12 cellular contexts compared by ENCODE assay signal in the genomic region with DNA sequence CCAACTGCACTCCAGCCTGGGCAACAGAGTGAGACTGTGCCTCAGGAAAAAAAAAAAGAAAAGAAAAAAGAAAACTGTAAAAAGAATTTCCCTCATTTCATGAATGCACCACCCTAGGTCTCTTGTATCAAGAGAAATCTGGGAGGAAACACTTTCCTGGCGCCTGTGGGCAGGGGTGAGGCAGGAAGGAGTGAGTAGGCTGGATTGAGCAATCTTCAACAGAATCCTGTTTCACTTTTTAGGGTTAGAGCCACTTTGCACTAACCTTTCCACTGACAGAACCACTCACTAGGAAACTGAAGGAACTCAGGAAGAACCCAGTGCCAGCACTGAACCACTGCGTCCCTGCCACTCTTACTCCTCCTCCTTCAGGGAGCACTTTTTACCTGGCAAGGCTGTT.
A peak's percentile ranks its signal among the peaks of the same experiment; 100 is the strongest.
DNase-seq lines count a peak whose midpoint lies in the region; ATAC-seq, FAIRE-seq and TF ChIP-seq lines count a peak whose summit lies in the region.
"Had no signal": no experiment of that assay in that cellular context is flagged by ENCODE, and none has a peak within 500 bp of the region (broad histone marks: within the 10 kb centered on the region; RNA-seq: fewer than 3 reads in every experiment).

No MANE protein-coding gene starts in this region.

- DNase-seq in activated T-cell treated with anti-CD3 and anti-CD28 coated beads, Interleukin-2, amount 50 U/mL, for 72 hours, result peak in 1 of 2 donors; percentile 29
- DNase-seq in activated T-cell treated with anti-CD3 and anti-CD28 coated beads for 4 hours (no peak), astrocyte (ENCODE audit: low read depth) (no peak), kidney tubule cell (ENCODE audit: low spot score) (peak; percentile 37), tibial artery (peak; percentile 78 to 87), A172 (ENCODE audit: low spot score) (no peak), amygdala (lab: John Stamatoyannopoulos, UW) (no peak), GM13977 (ENCODE audit: low spot score) (no peak)
- DNase-seq: activated naive CD4-positive, alpha-beta T cell treated with anti-CD3 and anti-CD28 coated beads, Interleukin-2, amount 10 ng/mL, durations not matched to agents 7 days and 5 days; kidney; NCI-H1436 had no signal

- H3K36me3 Mint-ChIP-seq in activated T-cell treated with anti-CD3 and anti-CD28 coated beads, Interleukin-2, amount 50 U/mL, for 72 hours (ENCODE audit: insufficient read depth in 2 of 2), result peaks cover 0 to 6% of the 10 kb centered on the region in 2 donors
- no peaks in the 10 kb centered on the region for H3K36me3 Mint-ChIP-seq in astrocyte (ENCODE audit: low read depth, unreplicated experiment)
- H3K36me3 Mint-ChIP-seq: activated naive CD4-positive, alpha-beta T cell treated with anti-CD3 and anti-CD28 coated beads, Interleukin-2, amount 10 ng/mL, durations not matched to agents 7 days and 5 days had no signal

- H3K9me3 ChIP-seq in astrocyte (ENCODE audit: insufficient read depth, low read depth, low read length), result no peaks in the 10 kb centered on the region
- H3K9me3 ChIP-seq in tibial artery, result no peaks in the 10 kb centered on the region

- no peaks in the 10 kb centered on the region for H4K20me1 ChIP-seq in astrocyte (ENCODE audit: insufficient read depth, low read length)

- TF ChIP-seq CTCF in astrocyte (IDR thresholded peaks at IDR 0.05; ENCODE audit: insufficient read depth, low read depth, low read length) (no peak), tibial artery (IDR thresholded peaks at IDR 0.05) (no peak), GM13977 (IDR thresholded peaks at IDR 0.05; ENCODE audit: extremely low read depth, insufficient read depth, missing control alignments) (no peak)

- no peak for FAIRE-seq in astrocyte (lab: Jason Lieb, UNC)
- FAIRE-seq: endometrium, kidney had no signal

- no peaks in the 10 kb centered on the region for H3K36me3 ChIP-seq in astrocyte (ENCODE audit: insufficient read depth, low read length)
- no peaks in the 10 kb centered on the region for H3K36me3 ChIP-seq in tibial artery

- peak overlapping the region; percentile 61 for H3K27ac Mint-ChIP-seq in activated T-cell treated with anti-CD3 and anti-CD28 coated beads, Interleukin-2, amount 50 U/mL, for 72 hours
- H3K27ac Mint-ChIP-seq in astrocyte (ENCODE audit: unreplicated experiment), result no peak overlapping the region
- H3K27ac Mint-ChIP-seq: activated naive CD4-positive, alpha-beta T cell treated with anti-CD3 and anti-CD28 coated beads, Interleukin-2, amount 10 ng/mL, durations not matched to agents 7 days and 5 days had no signal

- H3K4me1 ChIP-seq in astrocyte (ENCODE audit: insufficient read depth, low read length), result peaks cover 21% of the 10 kb centered on the region
- peaks cover 0 to 32% (median 23%) of the 10 kb centered on the region in 4 donors for H3K4me1 ChIP-seq in tibial artery

- no peak overlapping the region for H3K4me3 ChIP-seq in astrocyte (ENCODE audit: insufficient read depth, low read depth, low read length)
- H3K4me3 ChIP-seq in tibial artery, result no peak overlapping the region

- in situ Hi-C loops in GM13977 (cut with MboI; ENCODE audit: low pct_unique_long_range_greater_than_20kb, low sequenced_read_pairs, unreplicated experiment), result loop anchor here (25.0 kb wide), 1 partner anchor 457 kb away; no protein-coding TSS in a partner anchor

- H3K9me3 Mint-ChIP-seq in activated T-cell treated with anti-CD3 and anti-CD28 coated beads, Interleukin-2, amount 50 U/mL, for 72 hours, result peaks cover 0 to 1% of the 10 kb centered on the region in 2 donors
- H3K9me3 Mint-ChIP-seq in astrocyte (ENCODE audit: unreplicated experiment), result no peaks in the 10 kb centered on the region
- H3K9me3 Mint-ChIP-seq: activated naive CD4-positive, alpha-beta T cell treated with anti-CD3 and anti-CD28 coated beads, Interleukin-2, amount 10 ng/mL, durations not matched to agents 7 days and 5 days had no signal

- H3K27ac ChIP-seq in astrocyte (ENCODE audit: low read depth, low read length) (peak overlapping the region; percentile 85), tibial artery (peak overlapping the region; percentile 73 to 78)

- H3K79me2 ChIP-seq in astrocyte (ENCODE audit: insufficient read depth, low read length), result no peaks in the 10 kb centered on the region

- H3K4me3 Mint-ChIP-seq in activated T-cell treated with anti-CD3 and anti-CD28 coated beads, Interleukin-2, amount 50 U/mL, for 72 hours, result peak overlapping the region; percentile 33 to 44
- no peak overlapping the region for H3K4me3 Mint-ChIP-seq in astrocyte (ENCODE audit: unreplicated experiment)
- H3K4me3 Mint-ChIP-seq: activated naive CD4-positive, alpha-beta T cell treated with anti-CD3 and anti-CD28 coated beads, Interleukin-2, amount 10 ng/mL, durations not matched to agents 7 days and 5 days had no signal

- H3K27me3 ChIP-seq in astrocyte (ENCODE audit: insufficient read depth, low read length), result no peaks in the 10 kb centered on the region
- H3K27me3 ChIP-seq in tibial artery, result no peaks in the 10 kb centered on the region

- H3K27me3 Mint-ChIP-seq in activated T-cell treated with anti-CD3 and anti-CD28 coated beads, Interleukin-2, amount 50 U/mL, for 72 hours (ENCODE audit: low read depth), result no peaks in the 10 kb centered on the region
- H3K27me3 Mint-ChIP-seq in astrocyte (ENCODE audit: low read depth, unreplicated experiment), result no peaks in the 10 kb centered on the region
- H3K27me3 Mint-ChIP-seq: activated naive CD4-positive, alpha-beta T cell treated with anti-CD3 and anti-CD28 coated beads, Interleukin-2, amount 10 ng/mL, durations not matched to agents 7 days and 5 days had no signal

- H3K9ac ChIP-seq in astrocyte (ENCODE audit: low read length), result peak overlapping the region; percentile 65

- no peak overlapping the region for H2AFZ ChIP-seq in astrocyte (ENCODE audit: low read depth, low read length)

- peaks cover 40% of the 10 kb centered on the region for H3K4me1 Mint-ChIP-seq in activated T-cell treated with anti-CD3 and anti-CD28 coated beads, Interleukin-2, amount 50 U/mL, for 72 hours (ENCODE audit: low read depth)
- H3K4me1 Mint-ChIP-seq in astrocyte (ENCODE audit: low read depth, unreplicated experiment), result peaks cover 21% of the 10 kb centered on the region

- intact Hi-C loops in tibial artery (cut with DNase I; ENCODE audit: low total_unique reads), result loop anchor here (10.0 kb wide), 1 partner anchor 355 kb away; no protein-coding TSS in a partner anchor

- H3K4me2 ChIP-seq in astrocyte (ENCODE audit: low read length), result peak overlapping the region; percentile 66

- peak in 1 of 2 donors; percentile 30 for ATAC-seq in activated T-cell treated with anti-CD3 and anti-CD28 coated beads, Interleukin-2, amount 50 U/mL, for 72 hours (replicated peaks in 1 of 2)

Comparison
In these comparisons a context has a peak if more than half of its experiments do, and no peak if none do; other contexts are left out.
1. DNase-seq: peak in kidney tubule cell (single experiment) and tibial artery (2 of 2); none in activated T-cell treated with anti-CD3 and anti-CD28 coated beads for 4 hours (single experiment), astrocyte (single experiment), A172 (single experiment), amygdala (0 of 56) and GM13977 (single experiment).